In the genomic region with DNA sequence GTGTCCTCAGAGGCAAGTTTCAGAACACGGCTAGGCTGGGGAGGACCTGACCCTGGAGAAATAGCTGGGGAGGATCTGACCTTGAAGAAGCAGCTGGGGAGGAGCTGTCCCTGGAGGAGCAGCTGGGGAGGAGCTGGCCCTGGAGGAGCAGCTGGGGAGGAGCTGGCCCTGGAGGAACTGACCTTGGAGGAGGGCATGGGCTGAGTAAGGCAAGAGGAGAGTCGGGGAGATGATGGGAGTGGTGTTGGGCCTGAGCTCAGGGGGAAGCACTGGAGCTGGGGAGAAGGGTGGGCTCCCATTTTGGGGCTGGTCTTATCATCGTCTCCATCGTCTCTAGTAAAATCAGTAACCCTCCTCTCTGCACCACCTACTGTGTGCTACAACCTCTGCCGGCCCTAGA, we compare ENCODE assay signal across 16 cellular contexts.
DNase-seq lines count a peak whose midpoint lies in the region; ATAC-seq and TF ChIP-seq lines count a peak whose summit lies in the region.
"Had no signal": no experiment of that assay in that cellular context is flagged by ENCODE, and none has a peak within 500 bp of the region (broad histone marks: within the 10 kb centered on the region; RNA-seq: fewer than 3 reads in every experiment).

No MANE protein-coding gene starts in this region.

- H3K9me3 ChIP-seq in BLaER1 treated with 17β-estradiol and CSF1 and Interleukin-3, amounts not matched to agents 10 nM and 100 nM (replicated peaks in 1 of 11) = peaks cover 0 to 13% (median 0%) of the 10 kb centered on the region in 11 experiments; a peak in 5 of 22 replicates
- H3K9me3 ChIP-seq in HEK293 (ENCODE audit: control insufficient read depth, insufficient read depth, low read depth, low read length) (no peaks in the 10 kb centered on the region), gastrocnemius medialis (no peaks in the 10 kb centered on the region)
- H3K9me3 ChIP-seq: HAP-1 had no signal

- POLR2A ChIA-PET in HEK293 (lab: Yijun Ruan, JAX) = no interaction called here

- CTCF ChIA-PET in activated naive CD4-positive, alpha-beta T cell treated with anti-CD3 and anti-CD28 coated beads, Interleukin-2, amount 10 ng/mL, durations not matched to agents 7 days and 5 days (lab: Charles Lee) = no interaction called here
- CTCF ChIA-PET in HEK293 (lab: Yijun Ruan, JAX) = no interaction called here

- no peaks in the 10 kb centered on the region for H3K36me3 ChIP-seq in BLaER1 treated with 17β-estradiol and CSF1 and Interleukin-3, amounts not matched to agents 10 nM and 100 nM
- no peaks in the 10 kb centered on the region for H3K36me3 ChIP-seq in HEK293 (ENCODE audit: control insufficient read depth in 2 of 2, insufficient read depth in 1 of 2, low read length in 2 of 2)
- no peaks in the 10 kb centered on the region for H3K36me3 ChIP-seq in gastrocnemius medialis
- H3K36me3 ChIP-seq: HAP-1 had no signal

- no peak overlapping the region for H3K27ac ChIP-seq in BLaER1 treated with 17β-estradiol and CSF1 and Interleukin-3, amounts not matched to agents 10 nM and 100 nM
- no peak overlapping the region for H3K27ac ChIP-seq in HEK293 (ENCODE audit: extremely low read depth, low read depth, low read length)
- H3K27ac ChIP-seq in gastrocnemius medialis = no peak overlapping the region

- H3K9ac ChIP-seq in BLaER1 treated with 17β-estradiol and CSF1 and Interleukin-3, amounts not matched to agents 10 nM and 100 nM = no peak overlapping the region

- in situ Hi-C loops in gastrocnemius medialis (cut with MboI; ENCODE audit: low sequenced_read_pairs in 4 of 4) = no loop called here

- H3K4me1 Mint-ChIP-seq in activated naive CD4-positive, alpha-beta T cell treated with anti-CD3 and anti-CD28 coated beads, Interleukin-2, amount 10 ng/mL, durations not matched to agents 7 days and 5 days = peaks cover 62% of the 10 kb centered on the region
- H3K4me1 Mint-ChIP-seq: GM23338 had no signal

- DNase-seq in activated naive CD4-positive, alpha-beta T cell treated with anti-CD3 and anti-CD28 coated beads, Interleukin-2, amount 10 ng/mL, durations not matched to agents 7 days and 5 days = no peak
- no peak for DNase-seq in activated naive CD4-positive, alpha-beta T cell treated with anti-CD3 and anti-CD28 coated beads, Interleukin-2, amount 50 U/mL, for 16 hours
- DNase-seq in foreskin fibroblast (no peak), gastrocnemius medialis (no peak)
- DNase-seq: CD4-positive, alpha-beta T cell; DMS 273 treated with DMSO at 0.1 percent for 48 hours; DMS79; EL; GDM1 had no signal

- peak overlapping the region in 8 of 11 experiments; percentile 9 to 96 (median 88); a peak in 14 of 22 replicates for H3K4me2 ChIP-seq in BLaER1 treated with 17β-estradiol and CSF1 and Interleukin-3, amounts not matched to agents 10 nM and 100 nM
- H3K4me2 ChIP-seq: GM23338 had no signal

- peaks cover 16% of the 10 kb centered on the region for H3K9me3 Mint-ChIP-seq in activated naive CD4-positive, alpha-beta T cell treated with anti-CD3 and anti-CD28 coated beads, Interleukin-2, amount 10 ng/mL, durations not matched to agents 7 days and 5 days
- H3K9me3 Mint-ChIP-seq: CD4-positive, alpha-beta T cell had no signal

- H3K36me3 Mint-ChIP-seq in activated naive CD4-positive, alpha-beta T cell treated with anti-CD3 and anti-CD28 coated beads, Interleukin-2, amount 10 ng/mL, durations not matched to agents 7 days and 5 days = no peaks in the 10 kb centered on the region
- H3K36me3 Mint-ChIP-seq: CD14-positive monocyte; CD8-positive, alpha-beta memory T cell had no signal

- H3K4me3 Mint-ChIP-seq in activated naive CD4-positive, alpha-beta T cell treated with anti-CD3 and anti-CD28 coated beads, Interleukin-2, amount 10 ng/mL, durations not matched to agents 7 days and 5 days = no peak overlapping the region
- H3K4me3 Mint-ChIP-seq: CD14-positive monocyte; CD4-positive, alpha-beta T cell; CD8-positive, alpha-beta memory T cell; GM23338 had no signal

- peaks cover 0 to 6% (median 0%) of the 10 kb centered on the region in 11 experiments; a peak in 1 of 22 replicates for H4K20me1 ChIP-seq in BLaER1 treated with 17β-estradiol and CSF1 and Interleukin-3, amounts not matched to agents 10 nM and 100 nM

- H3K27me3 Mint-ChIP-seq in activated naive CD4-positive, alpha-beta T cell treated with anti-CD3 and anti-CD28 coated beads, Interleukin-2, amount 10 ng/mL, durations not matched to agents 7 days and 5 days = peaks cover 70% of the 10 kb centered on the region

- intact Hi-C loops in gastrocnemius medialis (cut with DNase I; ENCODE audit: low total_unique reads) = no loop called here

- H3K27me3 ChIP-seq in BLaER1 treated with 17β-estradiol and CSF1 and Interleukin-3, amounts not matched to agents 10 nM and 100 nM = peaks cover 0 to 25% (median 0%) of the 10 kb centered on the region in 11 experiments; a peak in 10 of 22 replicates
- no peaks in the 10 kb centered on the region for H3K27me3 ChIP-seq in gastrocnemius medialis

- peaks cover 37 to 83% (median 67%) of the 10 kb centered on the region in 10 experiments for H3K4me1 ChIP-seq in BLaER1 treated with 17β-estradiol and CSF1 and Interleukin-3, amounts not matched to agents 10 nM and 100 nM
- H3K4me1 ChIP-seq in HEK293 (ENCODE audit: control insufficient read depth, insufficient read depth, low read length) (no peaks in the 10 kb centered on the region), gastrocnemius medialis (no peaks in the 10 kb centered on the region)
- H3K4me1 ChIP-seq: HAP-1 had no signal

- TF ChIP-seq CTCF in HEK293 (tag by site-specific recombination; IDR thresholded peaks at IDR 0.05) (no peak), foreskin fibroblast (IDR thresholded peaks at IDR 0.05; ENCODE audit: low read depth, low read length) (no peak), gastrocnemius medialis (IDR thresholded peaks at IDR 0.05 in 4 of 5, conservative IDR thresholded peaks at IDR 0.05 in 1 of 5) (no peak)

- no peak for ATAC-seq in gastrocnemius medialis
- ATAC-seq: GM12878, GM23338 had no signal

- H3K27ac Mint-ChIP-seq in activated naive CD4-positive, alpha-beta T cell treated with anti-CD3 and anti-CD28 coated beads, Interleukin-2, amount 10 ng/mL, durations not matched to agents 7 days and 5 days = peak overlapping the region; percentile 33
- H3K27ac Mint-ChIP-seq: CD14-positive monocyte; CD4-positive, alpha-beta T cell; CD8-positive, alpha-beta memory T cell; GM23338 had no signal

- TF ChIP-seq POLR2A in gastrocnemius medialis (IDR thresholded peaks at IDR 0.05) = no peak

- H3K4me3 ChIP-seq in BLaER1 treated with 17β-estradiol and CSF1 and Interleukin-3, amounts not matched to agents 10 nM and 100 nM = no peak overlapping the region
- H3K4me3 ChIP-seq in HEK293 (ENCODE audit: low read depth, low read length) (no peak overlapping the region), foreskin fibroblast (ENCODE audit: low read depth in 1 of 2, low read length in 2 of 2) (no peak overlapping the region), gastrocnemius medialis (no peak overlapping the region)
- H3K4me3 ChIP-seq: GM12878, GM23338, HAP-1 had no signal

TF ChIP-seq in HEK293, 187 proteins besides CTCF, POLR2A, EP300 and RAD21:
- TF ChIP-seq ZNF394 (tag by site-specific recombination; IDR thresholded peaks at IDR 0.05; ENCODE audit: borderline replicate concordance) = peak; percentile 43; the same call in 1 of the 2 replicates
- no peak for TF ChIP-seq ZNF76 (tag by site-specific recombination; IDR thresholded peaks at IDR 0.05; ENCODE audit: borderline replicate concordance, low read depth)
